Comparison of ENCODE assay signal across 37 cellular contexts in the genomic region with DNA sequence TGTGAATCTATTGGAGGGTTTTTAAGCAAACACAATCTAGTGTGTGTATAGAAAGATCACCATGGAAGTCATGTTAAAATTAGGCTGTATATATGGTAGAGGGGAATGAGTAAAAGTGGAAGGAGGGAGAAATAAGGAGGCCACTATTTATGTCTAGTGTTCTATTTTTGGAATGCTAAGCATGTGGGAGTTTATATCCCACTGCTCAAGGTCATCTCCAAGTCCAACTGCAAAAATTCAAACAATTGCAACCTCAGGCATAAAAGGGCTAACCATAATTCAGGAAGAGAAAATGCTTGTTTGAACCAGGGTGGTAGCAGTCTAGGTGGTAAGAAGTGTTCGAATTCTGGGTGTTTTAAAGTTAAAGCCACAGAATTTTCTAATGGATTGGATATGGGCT. TPM values are rescaled to one million over a fixed set of nuclear protein-coding genes. Genes with fewer than 3 reads are reported as not detected.
"Had no signal": no experiment of that assay in that cellular context is flagged by ENCODE, and none has a peak within 500 bp of the region (broad histone marks: within the 10 kb centered on the region; RNA-seq: fewer than 3 reads in every experiment).

No MANE protein-coding gene starts in this region.

- H3K27me3 ChIP-seq: hepatocyte, neural progenitor cell, neutrophil, tibial nerve, uterus had no signal

- H3K79me2 ChIP-seq: hepatocyte, parathyroid adenoma had no signal

- H3K9me3 ChIP-seq: heart right ventricle, left ventricle myocardium inferior, neutrophil, tibial nerve, uterus had no signal

- H3K9me3 Mint-ChIP-seq: neural progenitor cell; stimulated activated naive CD8-positive, alpha-beta T cell treated with anti-CD3 and anti-CD28 coated beads, Interleukin-15, amount 100 ng/mL, for 72 hours; type B pancreatic cell had no signal

- H3K4me1 ChIP-seq: heart right ventricle, left ventricle myocardium inferior, neural progenitor cell, parathyroid adenoma, tibial nerve, uterus had no signal

- H2AFZ ChIP-seq: hepatocyte, neural progenitor cell, parathyroid adenoma had no signal

- H3K4me1 Mint-ChIP-seq: mesothelial cell of epicardium; naive B cell; natural killer cell; nephron progenitor cell; neural progenitor cell; stimulated activated memory B cell treated with anti-CD40 and anti-IgM and Interleukin-4, amounts not matched to agents 10 μg/mL and 1 μg/mL and 100 μg/mL, for 72 hours; stimulated activated naive CD8-positive, alpha-beta T cell treated with anti-CD3 and anti-CD28 coated beads, Interleukin-15, amount 100 ng/mL, for 72 hours had no signal

- H3K4me2 ChIP-seq: hepatocyte, neural progenitor cell had no signal

- H3K9ac ChIP-seq: neural progenitor cell, parathyroid adenoma had no signal

- H3K4me3 Mint-ChIP-seq: mesothelial cell of epicardium; naive B cell; natural killer cell; nephron progenitor cell; neural progenitor cell; stimulated activated memory B cell treated with anti-CD40 and anti-IgM and Interleukin-4, amounts not matched to agents 10 μg/mL and 1 μg/mL and 100 μg/mL, for 72 hours; stimulated activated naive CD8-positive, alpha-beta T cell treated with anti-CD3 and anti-CD28 coated beads, Interleukin-15, amount 100 ng/mL, for 72 hours; type B pancreatic cell had no signal

- H3K27ac Mint-ChIP-seq: mesothelial cell of epicardium; naive B cell; natural killer cell; nephron progenitor cell; neural progenitor cell; stimulated activated memory B cell treated with anti-CD40 and anti-IgM and Interleukin-4, amounts not matched to agents 10 μg/mL and 1 μg/mL and 100 μg/mL, for 72 hours; type B pancreatic cell had no signal

- ATAC-seq: heart right ventricle; left colon; natural killer cell; right cardiac atrium; sciatic nerve; stimulated activated memory B cell treated with anti-CD40 and anti-IgM and Interleukin-4, amounts not matched to agents 10 μg/mL and 1 μg/mL and 100 μg/mL, for 72 hours; stimulated activated naive CD8-positive, alpha-beta T cell treated with anti-CD3 and anti-CD28 coated beads, Interleukin-15, amount 100 ng/mL, for 72 hours had no signal

- H3K4me3 ChIP-seq: heart right ventricle, hepatocyte, left ventricle myocardium inferior, lung, neural progenitor cell, tibial nerve, uterus had no signal

- H3K27me3 Mint-ChIP-seq: naive B cell; stimulated activated memory B cell treated with anti-CD40 and anti-IgM and Interleukin-4, amounts not matched to agents 10 μg/mL and 1 μg/mL and 100 μg/mL, for 72 hours; stimulated activated naive CD8-positive, alpha-beta T cell treated with anti-CD3 and anti-CD28 coated beads, Interleukin-15, amount 100 ng/mL, for 72 hours; type B pancreatic cell had no signal

- H3K36me3 Mint-ChIP-seq: mesothelial cell of epicardium; naive B cell; natural killer cell; neural progenitor cell; stimulated activated memory B cell treated with anti-CD40 and anti-IgM and Interleukin-4, amounts not matched to agents 10 μg/mL and 1 μg/mL and 100 μg/mL, for 72 hours; type B pancreatic cell had no signal

- DNase-seq: heart right ventricle; kidney; left colon; left ventricle myocardium inferior; mesendoderm; naive B cell; natural killer cell; nephron progenitor cell; occipital lobe; retina; right cardiac atrium; small intestine; stimulated activated CD4-positive, alpha-beta T cell treated with anti-CD3 and anti-CD28 coated beads, Interleukin-1b, Interleukin-23, amount 100 ng/mL, for 48 hours; stimulated activated CD4-positive, alpha-beta T cell treated with anti-CD3 and anti-CD28 coated beads, Interleukin-2, amount 100 ng/mL, for 48 hours; stimulated activated CD4-positive, alpha-beta T cell treated with anti-CD3 and anti-CD28 coated beads, Interleukin-4, amount 100 ng/mL, for 4 hours; stimulated activated CD8-positive, alpha-beta memory T cell treated with anti-CD3 and anti-CD28 coated beads, Interleukin-4, amount 100 ng/mL, for 48 hours; stimulated activated naive CD4-positive, alpha-beta T cell treated with Interleukin-2 at 50 U/mL for 16 hours; stimulated activated naive CD8-positive, alpha-beta T cell treated with anti-CD3 and anti-CD28 coated beads, Interleukin-15, amount 100 ng/mL, for 72 hours; substantia nigra; uterus had no signal

- H3K27ac ChIP-seq: heart right ventricle, hepatocyte, left ventricle myocardium inferior, neural progenitor cell, neutrophil, parathyroid adenoma, tibial nerve, uterus had no signal

- FAIRE-seq: kidney, small intestine had no signal

- H3K36me3 ChIP-seq: heart right ventricle, left ventricle myocardium inferior, neural progenitor cell, neutrophil, tibial nerve, uterus had no signal

RNA-seq across cellular contexts. Expression of a gene that starts 39.2 kb away (rescaled TPM):
- total RNA-seq: heart right ventricle, kidney, left colon, left ventricle myocardium inferior, lower leg skin, lung, mesothelial cell of epicardium, mononuclear cell, natural killer cell, occipital lobe, osteocyte, posterior vena cava, pulmonary artery endothelial cell, right cardiac atrium, sciatic nerve, temporal lobe, tibial nerve, ureter, uterus had no signal
- polyA plus RNA-seq: heart right ventricle, lung, right cardiac atrium had no signal
